Comparison of ENCODE assay signal across 29 cellular contexts in genomic region chr4:53720776-53721175, GRCh38.
"Had no signal": no experiment of that assay in that cellular context is flagged by ENCODE, and none has a peak within 500 bp of the region (broad histone marks: within the 10 kb centered on the region; RNA-seq: fewer than 3 reads in every experiment).

No MANE protein-coding gene starts in this region.

- H3K9me3 Mint-ChIP-seq: stimulated activated effector memory CD8-positive, alpha-beta T cell treated with anti-CD3 and anti-CD28 coated beads, Interleukin-12 subunit alpha, Interleukin-12 subunit beta, amount 100 ng/mL, for 72 hours; stimulated activated memory B cell treated with anti-CD40 and anti-IgM and Interleukin-4, amounts not matched to agents 10 μg/mL and 1 μg/mL and 100 μg/mL, for 72 hours; stimulated activated naive B cell treated with anti-CD40 and anti-IgM and Interleukin-4, amounts not matched to agents 10 μg/mL and 1 μg/mL and 100 μg/mL, for 72 hours; stimulated activated naive CD8-positive, alpha-beta T cell treated with anti-CD3 and anti-CD28 coated beads, Interleukin-15, amount 100 ng/mL, for 72 hours; stimulated activated naive CD8-positive, alpha-beta T cell treated with anti-CD3 and anti-CD28 coated beads, Interleukin-15, Interleukin-2, amounts not matched to agents 100 ng/mL and 50 ng/mL, for 24 hours; type B pancreatic cell had no signal

- H3K9me3 ChIP-seq: stomach, suprapubic skin, testis, thoracic aorta, thyroid gland, tibial artery, tibial nerve, transverse colon, upper lobe of left lung, upper lobe of right lung, uterus, vagina had no signal

- H3K4me1 Mint-ChIP-seq: stimulated activated effector memory CD8-positive, alpha-beta T cell treated with anti-CD3 and anti-CD28 coated beads, Interleukin-12 subunit alpha, Interleukin-12 subunit beta, amount 100 ng/mL, for 72 hours; stimulated activated memory B cell treated with anti-CD40 and anti-IgM and Interleukin-4, amounts not matched to agents 10 μg/mL and 1 μg/mL and 100 μg/mL, for 72 hours; stimulated activated naive B cell treated with anti-CD40 and anti-IgM and Interleukin-4, amounts not matched to agents 10 μg/mL and 1 μg/mL and 100 μg/mL, for 72 hours; stimulated activated naive CD8-positive, alpha-beta T cell treated with anti-CD3 and anti-CD28 coated beads, Interleukin-15, amount 100 ng/mL, for 72 hours had no signal

- ATAC-seq: stimulated activated effector memory CD8-positive, alpha-beta T cell treated with anti-CD3 and anti-CD28 coated beads, Interleukin-12 subunit alpha, Interleukin-12 subunit beta, amount 100 ng/mL, for 72 hours; stimulated activated memory B cell treated with anti-CD40 and anti-IgM and Interleukin-4, amounts not matched to agents 10 μg/mL and 1 μg/mL and 100 μg/mL, for 72 hours; stimulated activated naive B cell treated with anti-CD40 and anti-IgM and Interleukin-4, amounts not matched to agents 10 μg/mL and 1 μg/mL and 100 μg/mL, for 72 hours; stimulated activated naive CD8-positive, alpha-beta T cell treated with anti-CD3 and anti-CD28 coated beads, Interleukin-15, amount 100 ng/mL, for 72 hours; stimulated activated naive CD8-positive, alpha-beta T cell treated with anti-CD3 and anti-CD28 coated beads, Interleukin-15, Interleukin-2, amounts not matched to agents 100 U/mL and 50 U/mL, for 24 hours; upper lobe of right lung had no signal

- H3K4me3 Mint-ChIP-seq: stimulated activated effector memory CD8-positive, alpha-beta T cell treated with anti-CD3 and anti-CD28 coated beads, Interleukin-12 subunit alpha, Interleukin-12 subunit beta, amount 100 ng/mL, for 72 hours; stimulated activated memory B cell treated with anti-CD40 and anti-IgM and Interleukin-4, amounts not matched to agents 10 μg/mL and 1 μg/mL and 100 μg/mL, for 72 hours; stimulated activated naive B cell treated with anti-CD40 and anti-IgM and Interleukin-4, amounts not matched to agents 10 μg/mL and 1 μg/mL and 100 μg/mL, for 72 hours; stimulated activated naive CD8-positive, alpha-beta T cell treated with anti-CD3 and anti-CD28 coated beads, Interleukin-15, amount 100 ng/mL, for 72 hours; stimulated activated naive CD8-positive, alpha-beta T cell treated with anti-CD3 and anti-CD28 coated beads, Interleukin-15, Interleukin-2, amounts not matched to agents 100 ng/mL and 50 ng/mL, for 24 hours; type B pancreatic cell had no signal

- H3K36me3 ChIP-seq: stomach, suprapubic skin, thoracic aorta, thyroid gland, tibial artery, tibial nerve, transverse colon, upper lobe of left lung, upper lobe of right lung, uterus, vagina had no signal

- H3K36me3 Mint-ChIP-seq: stimulated activated effector memory CD8-positive, alpha-beta T cell treated with anti-CD3 and anti-CD28 coated beads, Interleukin-12 subunit alpha, Interleukin-12 subunit beta, amount 100 ng/mL, for 72 hours; stimulated activated memory B cell treated with anti-CD40 and anti-IgM and Interleukin-4, amounts not matched to agents 10 μg/mL and 1 μg/mL and 100 μg/mL, for 72 hours; type B pancreatic cell had no signal

- H3K27ac ChIP-seq: stomach, suprapubic skin, testis, thoracic aorta, thyroid gland, tibial artery, tibial nerve, transverse colon, upper lobe of left lung, upper lobe of right lung, uterus, vagina had no signal

- H3K4me3 ChIP-seq: stomach, suprapubic skin, testis, thoracic aorta, thyroid gland, tibial artery, tibial nerve, transverse colon, upper lobe of left lung, upper lobe of right lung, uterus, vagina had no signal

- H3K27ac Mint-ChIP-seq: stimulated activated effector memory CD8-positive, alpha-beta T cell treated with anti-CD3 and anti-CD28 coated beads, Interleukin-12 subunit alpha, Interleukin-12 subunit beta, amount 100 ng/mL, for 72 hours; stimulated activated memory B cell treated with anti-CD40 and anti-IgM and Interleukin-4, amounts not matched to agents 10 μg/mL and 1 μg/mL and 100 μg/mL, for 72 hours; stimulated activated naive B cell treated with anti-CD40 and anti-IgM and Interleukin-4, amounts not matched to agents 10 μg/mL and 1 μg/mL and 100 μg/mL, for 72 hours; stimulated activated naive CD8-positive, alpha-beta T cell treated with anti-CD3 and anti-CD28 coated beads, Interleukin-15, amount 100 ng/mL, for 72 hours; stimulated activated naive CD8-positive, alpha-beta T cell treated with anti-CD3 and anti-CD28 coated beads, Interleukin-15, Interleukin-2, amounts not matched to agents 100 ng/mL and 50 ng/mL, for 24 hours; type B pancreatic cell had no signal

- H3K4me1 ChIP-seq: testis, tibial nerve, transverse colon, upper lobe of right lung, uterus had no signal

- H3K27me3 ChIP-seq: stomach, suprapubic skin, testis, thyroid gland, tibial artery, tibial nerve, transverse colon, upper lobe of left lung, upper lobe of right lung, uterus, vagina had no signal

- FAIRE-seq: urothelium cell line had no signal

- DNase-seq: stimulated activated CD4-positive, alpha-beta T cell treated with anti-CD3 and anti-CD28 coated beads, Interleukin-2, amount 100 ng/mL, for 48 hours; stimulated activated CD4-positive, alpha-beta T cell treated with anti-CD3 and anti-CD28 coated beads, Interleukin-4, amount 100 ng/mL, for 1 hour; stimulated activated CD4-positive, alpha-beta T cell treated with anti-CD3 and anti-CD28 coated beads, Interleukin-4, amount 100 ng/mL, for 24 hours; stimulated activated CD4-positive, alpha-beta T cell treated with anti-CD3 and anti-CD28 coated beads, Interleukin-4, amount 100 ng/mL, for 4 hours; stimulated activated CD8-positive, alpha-beta memory T cell treated with anti-CD3 and anti-CD28 coated beads, Interleukin-4, amount 100 ng/mL, for 48 hours; stimulated activated naive B cell treated with anti-CD40 and anti-IgM and Interleukin-4, amounts not matched to agents 10 μg/mL and 1 μg/mL and 100 μg/mL, for 72 hours; stimulated activated naive CD4-positive, alpha-beta T cell; stimulated activated naive CD4-positive, alpha-beta T cell treated with Interleukin-2 at 50 U/mL for 16 hours; stimulated activated naive CD8-positive, alpha-beta T cell treated with anti-CD3 and anti-CD28 coated beads, Interleukin-15, amount 100 ng/mL, for 72 hours; stimulated activated naive CD8-positive, alpha-beta T cell treated with anti-CD3 and anti-CD28 coated beads, Interleukin-15, Interleukin-2, amounts not matched to agents 100 U/mL and 50 U/mL, for 24 hours; stomach; substantia nigra; testis; thyroid gland; tibial artery; transverse colon; trophoblast cell; upper lobe of left lung; upper lobe of right lung; uterus had no signal
